ENCODE assay signal across 8 cellular contexts in genomic region chr7:143882611-143883078, GRCh38. TPM values are rescaled to one million over a fixed set of nuclear protein-coding genes. Genes with fewer than 3 reads are reported as not detected.
DNase-seq lines count a peak whose midpoint lies in the region; ATAC-seq and TF ChIP-seq lines count a peak whose summit lies in the region.

No MANE protein-coding gene starts in this region.

- H3K4me3 ChIP-seq in epithelial cell of esophagus (ENCODE audit: low read length) (peak overlapping the region; percentile 52), thymus (ENCODE audit: low read length) (peak overlapping the region; percentile 49)

- 1% methylated on average over 26 of the region's 26 CpGs for WGBS in thymus

- ATAC-seq in GM21423 (IDR thresholded peaks at IDR 0.05; ENCODE audit: unreplicated experiment) (peak; percentile 25), HG03432 (IDR thresholded peaks at IDR 0.05; ENCODE audit: unreplicated experiment) (no peak)

- TF ChIP-seq CTCF in epithelial cell of esophagus (IDR thresholded peaks at IDR 0.05; ENCODE audit: insufficient read depth, low read depth, low read length, missing control alignments) = no peak

- no peaks in the 10 kb centered on the region for H3K36me3 ChIP-seq in thymus (ENCODE audit: control insufficient read depth, insufficient read depth)

- peaks cover 2% of the 10 kb centered on the region for H3K4me1 ChIP-seq in thymus (ENCODE audit: control insufficient read depth, insufficient read depth, low read length)

- peaks cover 1% of the 10 kb centered on the region for H3K9me3 ChIP-seq in thymus (ENCODE audit: control insufficient read depth)

- peak; percentile 78 for DNase-seq in NCI-H748 (lab: John Stamatoyannopoulos, UW; ENCODE audit: unreplicated experiment)
- DNase-seq in epithelial cell of esophagus (ENCODE audit: low read depth) = peak; percentile 40
- DNase-seq in medulla oblongata (ENCODE audit: extremely low spot score) = peak; percentile 91
- DNase-seq in activated naive CD4-positive, alpha-beta T cell (lab: John Stamatoyannopoulos, UW) = no peak
- DNase-seq in stimulated activated CD4-positive, alpha-beta T cell treated with anti-CD3 and anti-CD28 coated beads, Interleukin-2, amount 100 ng/mL, for 24 hours = no peak

- H3K27ac ChIP-seq in thymus (ENCODE audit: low read depth) = no peak overlapping the region

- H3K27me3 ChIP-seq in thymus (ENCODE audit: control insufficient read depth, insufficient read depth) = no peaks in the 10 kb centered on the region

RNA-seq across cellular contexts. Expression of gene TCAF1, which starts 19.3 kb away (rescaled TPM):
- polyA plus RNA-seq in thymus = 13.6 TPM

RNA-seq across cellular contexts. Expression of gene OR2F2, which starts 52.4 kb away (rescaled TPM):
- polyA plus RNA-seq in thymus = not detected

Comparison
In these comparisons a context has a peak if more than half of its experiments do, and no peak if none do; other contexts are left out.
1. DNase-seq: peak in NCI-H748 (single experiment), epithelial cell of esophagus (single experiment) and medulla oblongata (single experiment); none in activated naive CD4-positive, alpha-beta T cell (0 of 4) and stimulated activated CD4-positive, alpha-beta T cell treated with anti-CD3 and anti-CD28 coated beads, Interleukin-2, amount 100 ng/mL, for 24 hours (0 of 2).